In genomic region chrX:22300130-22300529, GRCh38 we compare ENCODE assay signal across 9 cellular contexts. TPM values are rescaled to one million over a fixed set of nuclear protein-coding genes. Genes with fewer than 3 reads are reported as not detected.
DNase-seq lines count a peak whose midpoint lies in the region; ATAC-seq and TF ChIP-seq lines count a peak whose summit lies in the region.
"Had no signal": no experiment of that assay in that cellular context is flagged by ENCODE, and none has a peak within 500 bp of the region (broad histone marks: within the 10 kb centered on the region; RNA-seq: fewer than 3 reads in every experiment).

No MANE protein-coding gene starts in this region.

- TF ChIP-seq CTCF in fibroblast of villous mesenchyme (IDR thresholded peaks at IDR 0.05; ENCODE audit: insufficient read depth, low read depth, low read length), result no peak

- DNase-seq in NOMO-1 (lab: John Stamatoyannopoulos, UW; ENCODE audit: unreplicated experiment in 2 of 2), result peak; percentile 76 to 79
- DNase-seq in fibroblast of villous mesenchyme (ENCODE audit: low read depth), result peak; percentile 30
- DNase-seq in stromal cell of bone marrow (ENCODE audit: low read depth), result peak; percentile 45
- no peak for DNase-seq in stimulated activated CD8-positive, alpha-beta memory T cell treated with anti-CD3 and anti-CD28 coated beads, Interleukin-4, amount 100 ng/mL, for 48 hours

- no peak overlapping the region for H3K4me3 ChIP-seq in fibroblast of villous mesenchyme (ENCODE audit: low read depth, low read length)

- ATAC-seq in GM18502 (IDR thresholded peaks at IDR 0.05; ENCODE audit: poor library complexity, unreplicated experiment) (peak; percentile 92), HG03354 (IDR thresholded peaks at IDR 0.05; ENCODE audit: poor library complexity, severe bottlenecking, unreplicated experiment) (peak; percentile 73), HG03280 (IDR thresholded peaks at IDR 0.05; ENCODE audit: unreplicated experiment) (no peak), GM21381 (IDR thresholded peaks at IDR 0.05; ENCODE audit: unreplicated experiment) (no peak)

RNA-seq across cellular contexts. Expression of gene CBLL2, which starts 27.4 kb away (rescaled TPM):
- not detected in 2 replicates for total RNA-seq in fibroblast of villous mesenchyme
- total RNA-seq: glomerular endothelial cell had no signal

Comparison
In these comparisons a context has a peak if more than half of its experiments do, and no peak if none do; other contexts are left out.
1. ATAC-seq: peak in GM18502 (single experiment) and HG03354 (single experiment); none in HG03280 (single experiment) and GM21381 (single experiment).